8 cellular contexts compared by ENCODE assay signal in the genomic region with DNA sequence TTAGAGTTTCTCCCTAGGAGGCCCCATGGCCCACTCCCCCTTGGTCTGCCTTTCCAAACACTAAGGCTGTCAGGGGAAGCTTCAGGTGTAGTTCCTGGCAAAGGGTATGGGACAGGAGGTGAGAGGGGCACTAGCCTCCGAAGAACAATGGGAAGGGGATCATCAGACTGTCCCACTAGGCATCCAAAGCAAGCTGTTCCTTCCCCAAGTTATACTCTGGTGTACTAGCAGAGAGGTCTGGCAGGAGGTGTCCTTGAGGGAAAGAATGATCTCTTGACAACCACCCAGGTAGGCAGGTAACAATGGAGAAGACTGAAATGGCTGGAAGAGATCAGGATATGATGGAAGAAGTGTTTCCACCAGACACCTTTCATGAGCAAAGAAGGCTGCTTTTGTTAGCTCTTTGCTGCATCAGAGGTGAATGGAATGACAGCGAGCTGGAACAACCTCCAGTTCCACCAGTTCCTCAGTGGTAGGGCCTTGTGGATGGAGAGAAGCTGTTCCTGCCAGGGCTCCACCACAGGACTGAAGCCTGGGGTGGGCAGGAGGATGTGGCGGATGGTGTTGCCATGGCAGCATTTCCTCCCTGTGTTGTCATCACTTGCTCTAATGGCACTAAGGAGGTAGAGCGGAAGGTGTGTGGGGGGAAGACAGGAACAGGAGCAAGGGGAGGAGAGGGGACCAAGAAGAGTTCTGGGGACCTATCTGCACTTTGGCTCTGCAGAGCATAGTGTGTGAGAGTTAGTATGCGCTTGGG. TPM values are rescaled to one million over a fixed set of nuclear protein-coding genes. Genes with fewer than 3 reads are reported as not detected.
DNase-seq lines count a peak whose midpoint lies in the region; ATAC-seq and TF ChIP-seq lines count a peak whose summit lies in the region.

No MANE protein-coding gene starts in this region.

- H3K9me2 ChIP-seq in PC-9 (ENCODE audit: insufficient read depth) = no peaks in the 10 kb centered on the region

- H3K9me3 ChIP-seq in gastrocnemius medialis (no peaks in the 10 kb centered on the region), PC-9 (ENCODE audit: insufficient read depth, low read depth) (no peaks in the 10 kb centered on the region)

- H3K4me3 ChIP-seq in GM12875 (ENCODE audit: low read depth, low read length) = peak overlapping the region; percentile 77
- H3K4me3 ChIP-seq in gastrocnemius medialis = no peak overlapping the region
- no peak overlapping the region for H3K4me3 ChIP-seq in PC-9

- H3K27me3 ChIP-seq in gastrocnemius medialis (peaks cover 39 to 47% (median 43%) of the 10 kb centered on the region in 3 donors), PC-9 (ENCODE audit: insufficient read depth, low read depth) (peaks cover 10% of the 10 kb centered on the region; the same call in 1 of the 2 replicates)

- peaks cover 16 to 25% of the 10 kb centered on the region in 2 donors for H3K4me1 ChIP-seq in gastrocnemius medialis
- H3K4me1 ChIP-seq in PC-9 (replicated peaks; ENCODE audit: insufficient read depth) = peaks cover 10% of the 10 kb centered on the region

- no peak overlapping the region for H2AFZ ChIP-seq in PC-9

- POLR2A ChIA-PET in PC-9 (lab: Charles Lee; ENCODE audit: unreplicated experiment) = interaction anchor here (0.6 to 0.7 kb wide), 2 partner anchors 19 to 282 kb away, joined by 3 read pairs; no protein-coding TSS in a partner anchor

- no peaks in the 10 kb centered on the region for H3K36me3 ChIP-seq in gastrocnemius medialis
- no peaks in the 10 kb centered on the region for H3K36me3 ChIP-seq in PC-9 (ENCODE audit: low read depth)

- DNase-seq in NK-92 treated with Interleukin-12 subunit alpha and Interleukin-12 subunit beta, amount 100 ng/mL, for 24 hours (lab: John Stamatoyannopoulos, UW) = peak; percentile 54
- peak; percentile 74 for DNase-seq in activated effector memory CD4-positive, alpha-beta T cell treated with Interleukin-2 at 50 U/mL for 16 hours
- DNase-seq in gastrocnemius medialis = no peak
- DNase-seq in NCI-H1092 treated with DMSO at 0.1 percent for 48 hours (lab: John Stamatoyannopoulos, UW) = no peak
- no peak for DNase-seq in PC-9

- CTCF ChIA-PET in PC-9 (lab: Charles Lee) = no interaction called here

- intact Hi-C loops in gastrocnemius medialis (cut with DNase I; ENCODE audit: low total_unique reads) (no loop called here), PC-9 (cut with micrococcal nuclease; ENCODE audit: unreplicated experiment) (no loop called here)

- H3K27ac ChIP-seq in gastrocnemius medialis (peak overlapping the region; percentile 38 to 66 (median 58)), PC-9 (no peak overlapping the region)

- no peak overlapping the region for H3K4me2 ChIP-seq in PC-9

- no TSS peak for BruUV-seq in PC-9 (replicated peaks; lab: Mats Ljungman, UMichigan)

- H3K79me2 ChIP-seq in PC-9 (ENCODE audit: low read depth) = peaks cover 5% of the 10 kb centered on the region

- peaks cover 12% of the 10 kb centered on the region; the same call in 1 of the 2 replicates for H3F3A ChIP-seq in PC-9 (ENCODE audit: insufficient read depth, low read depth)

- TF ChIP-seq CTCF in GM12875 (IDR thresholded peaks at IDR 0.05; ENCODE audit: borderline replicate concordance, insufficient read depth, low read depth, low read length) (no peak), gastrocnemius medialis (IDR thresholded peaks at IDR 0.05 in 4 of 5, conservative IDR thresholded peaks at IDR 0.05 in 1 of 5) (no peak), PC-9 (conservative IDR thresholded peaks at IDR 0.05) (no peak)

- H4K20me1 ChIP-seq in PC-9 (ENCODE audit: insufficient read depth) = no peaks in the 10 kb centered on the region

- peak; percentile 47 for ATAC-seq in GM21723 (IDR thresholded peaks at IDR 0.05; ENCODE audit: unreplicated experiment)
- no peak for ATAC-seq in gastrocnemius medialis
- ATAC-seq in GM19324 (IDR thresholded peaks at IDR 0.05; ENCODE audit: low FRiP score, unreplicated experiment) = no peak

- in situ Hi-C loops in gastrocnemius medialis (cut with MboI; ENCODE audit: low sequenced_read_pairs in 4 of 4) = no loop called here

- no peak for TF ChIP-seq POLR2A in gastrocnemius medialis (IDR thresholded peaks at IDR 0.05)

RNA-seq across cellular contexts. Expression of a gene that starts 2.3 kb away (rescaled TPM):
- total RNA-seq in gastrocnemius medialis (1 to 10 TPM; 1.8 to 5.4 (median 3.7) TPM), PC-9 (2021) (0.40 and 0.50 TPM in 2 replicates)

RNA-seq across cellular contexts. Expression of a gene that starts 4.0 kb away (rescaled TPM):
- total RNA-seq in gastrocnemius medialis = 10 to 100 TPM; 25.5 to 58.9 (median 32.2) TPM
- total RNA-seq in PC-9 (2021) = 18.2 and 22.5 TPM in 2 replicates

RNA-seq across cellular contexts. Expression of a gene that starts 11.3 kb away (rescaled TPM):
- 10 to 100 TPM; 39.7 to 55.5 (median 47.4) TPM for total RNA-seq in gastrocnemius medialis
- total RNA-seq in PC-9 (2021) = 156 and 194 TPM in 2 replicates

RNA-seq across cellular contexts. Expression of a gene that starts 14.1 kb away (rescaled TPM):
- total RNA-seq in gastrocnemius medialis (10 to 100 TPM in 1 of 4 donors, 1 to 10 TPM in 3; 4.8 to 11.3 (median 7.9) TPM), PC-9 (2021) (18.9 and 21.2 TPM in 2 replicates)

RNA-seq across cellular contexts. Expression of a gene that starts 26.0 kb away (rescaled TPM):
- not detected for total RNA-seq in gastrocnemius medialis
- 1.6 and 1.8 TPM in 2 replicates for total RNA-seq in PC-9 (2021)

Comparison
In these comparisons a context has a peak if more than half of its experiments do, and no peak if none do; other contexts are left out.
1. DNase-seq: peak in NK-92 treated with Interleukin-12 subunit alpha and Interleukin-12 subunit beta, amount 100 ng/mL, for 24 hours (single experiment) and activated effector memory CD4-positive, alpha-beta T cell treated with Interleukin-2 at 50 U/mL for 16 hours (single experiment); none in gastrocnemius medialis (0 of 2), NCI-H1092 treated with DMSO at 0.1 percent for 48 hours (single experiment) and PC-9 (0 of 2).